Comparison of ENCODE assay signal across 8 cellular contexts in genomic region chr14:77320238-77320935, GRCh38. TPM values are rescaled to one million over a fixed set of nuclear protein-coding genes. Genes with fewer than 3 reads are reported as not detected.
DNase-seq lines count a peak whose midpoint lies in the region; TF ChIP-seq lines count a peak whose summit lies in the region.

TSS of gene POMT2 (minus strand) at chr14:77320883. CDS start at chr14:77320681, 202 bp downstream.

- no peaks in the 10 kb centered on the region for H3K36me3 Mint-ChIP-seq in nephron progenitor cell (ENCODE audit: low read depth)

- peaks cover 26 to 51% (median 37%) of the 10 kb centered on the region in 4 donors for H3K4me1 ChIP-seq in stomach

- peak within 1 kb of the TSS; percentile 96 for H3K4me3 Mint-ChIP-seq in nephron progenitor cell

- intact Hi-C loops in stomach (cut with DNase I; ENCODE audit: low total_unique reads) = loop anchor here (10.0 kb wide), 1 partner anchor 134 kb away; the partner anchor contains the start of genes AHSA1 and VIPAS39

- H3K36me3 ChIP-seq in stomach = no peaks in the 10 kb centered on the region

- TF ChIP-seq POLR2A in Raji (IDR thresholded peaks at IDR 0.05; ENCODE audit: insufficient read depth, low read depth, low read length) (peak; percentile 80), stomach (IDR thresholded peaks at IDR 0.05) (no peak)

- H3K27me3 Mint-ChIP-seq in nephron progenitor cell (ENCODE audit: low read depth, poor library complexity) = no peaks in the 10 kb centered on the region

- H3K27ac Mint-ChIP-seq in nephron progenitor cell = peak within 1 kb of the TSS; percentile 100

- no peaks in the 10 kb centered on the region for H3K9me3 Mint-ChIP-seq in nephron progenitor cell

- TF ChIP-seq EP300 in stomach (IDR thresholded peaks at IDR 0.05) = no peak

- peak; percentile 93 for DNase-seq in ELR (ENCODE audit: low read depth)
- DNase-seq in GOT3 (lab: John Stamatoyannopoulos, UW) = peak; percentile 11
- DNase-seq in LNCaP clone FGC (ENCODE audit: low read depth) = peak; percentile 69
- DNase-seq in activated effector memory CD4-positive, alpha-beta T cell treated with anti-CD3 and anti-CD28 coated beads, Interleukin-2, amount 50 U/mL, for 16 hours = peak; percentile 97
- DNase-seq in fibroblast of the aortic adventitia (ENCODE audit: low read depth) = peak; percentile 78
- peak; percentile 97 for DNase-seq in nephron progenitor cell
- DNase-seq in stomach = peak; percentile 95

- H3K4me3 ChIP-seq in LNCaP clone FGC (ENCODE audit: low read depth, low read length) (peak within 1 kb of the TSS; percentile 95), fibroblast of the aortic adventitia (ENCODE audit: low read depth, low read length) (peak within 1 kb of the TSS; percentile 96), stomach (peak within 1 kb of the TSS; percentile 95 to 100 (median 99))

- peaks cover 65% of the 10 kb centered on the region for H3K4me1 Mint-ChIP-seq in nephron progenitor cell

- TF ChIP-seq CTCF in LNCaP clone FGC (IDR thresholded peaks at IDR 0.05; ENCODE audit: control insufficient read depth, extremely low read depth, insufficient read depth) (peak; percentile 14; the same call in 1 of the 2 replicates), fibroblast of the aortic adventitia (IDR thresholded peaks at IDR 0.05; ENCODE audit: insufficient read depth, low read length) (peak; percentile 4), nephron progenitor cell (IDR thresholded peaks at IDR 0.05) (peak; percentile 15), stomach (IDR thresholded peaks at IDR 0.05) (peak in 4 of 7 experiments; percentile 37 to 78 (median 44))

- H3K27me3 ChIP-seq in stomach = no peaks in the 10 kb centered on the region

- H3K9me3 ChIP-seq in stomach = no peaks in the 10 kb centered on the region

- WGBS in stomach, 5 donors = 0 to 3% (median 0%) methylated on average over 20 to 69 of the region's 69 CpGs

- H3K27ac ChIP-seq in stomach = peak within 1 kb of the TSS; percentile 95 to 98 (median 96)

RNA-seq across cellular contexts. Expression of gene POMT2, which starts in this region (rescaled TPM):
- total RNA-seq in fibroblast of the aortic adventitia (ENCODE audit: low replicate concordance) (15.2 and 22.9 TPM in 2 replicates), stomach (10 to 100 TPM in 4 of 5 donors, 1 to 10 TPM in 1; 8.3 to 33.8 (median 17.9) TPM)
- 10 to 100 TPM in 1 of 3 donors, 1 to 10 TPM in 2; 7.3 to 12.1 (median 8.3) TPM for polyA plus RNA-seq in stomach

Comparison
In these comparisons a context has a peak if more than half of its experiments do, and no peak if none do; other contexts are left out.
1. Peak in every context shown above with its lines: DNase-seq, H3K4me3 ChIP-seq and H3K27ac ChIP-seq.
2. DNase-seq: peak in every context shown above with its lines; median percentile 97 in activated effector memory CD4-positive, alpha-beta T cell treated with anti-CD3 and anti-CD28 coated beads, Interleukin-2, amount 50 U/mL, for 16 hours; 97 in nephron progenitor cell; 95 in stomach; 93 in ELR; 78 in fibroblast of the aortic adventitia; 69 in LNCaP clone FGC; 11 in GOT3.